ENCODE assay signal across 16 cellular contexts in genomic region chr16:49084628-49085390, GRCh38.
"Had no signal": no experiment of that assay in that cellular context is flagged by ENCODE, and none has a peak within 500 bp of the region (broad histone marks: within the 10 kb centered on the region; RNA-seq: fewer than 3 reads in every experiment).

No MANE protein-coding gene starts in this region.

- ATAC-seq: activated T-cell treated with anti-CD3 and anti-CD28 coated beads, Interleukin-2, amount 50 U/mL, for 4 hours; left ventricle myocardium superior; natural killer cell had no signal

- H2AFZ ChIP-seq: hepatocyte had no signal

- H3K27me3 ChIP-seq: hepatocyte, testis had no signal

- H3K4me2 ChIP-seq: hepatocyte had no signal

- H3K27ac ChIP-seq: hepatocyte, testis had no signal

- H3K9me3 ChIP-seq: testis had no signal

- H3K4me1 ChIP-seq: testis had no signal

- DNase-seq: activated CD4-positive, alpha-beta T cell treated with anti-CD3 and anti-CD28 coated beads, Interleukin-2, amount 50 U/mL, for 4 hours; activated CD8-positive, alpha-beta memory T cell treated with anti-CD3 and anti-CD28 coated beads, Interleukin-2, amount 50 U/mL, for 48 hours; activated naive CD4-positive, alpha-beta T cell; activated T-cell treated with anti-CD3 and anti-CD28 coated beads, Interleukin-2, amount 50 U/mL, for 4 hours; amniotic stem cell; cortex of kidney; foreskin melanocyte; left ventricle myocardium superior; mammary epithelial cell; midbrain; natural killer cell; retina; stimulated activated CD4-positive, alpha-beta T cell treated with anti-CD3 and anti-CD28 coated beads, Interleukin-2, amount 100 ng/mL, for 48 hours; stimulated activated naive CD4-positive, alpha-beta T cell; testis had no signal

- H3K79me2 ChIP-seq: hepatocyte had no signal

- H3K4me3 ChIP-seq: hepatocyte, testis had no signal
